ENCODE assay signal across 9 cellular contexts in the genomic region with DNA sequence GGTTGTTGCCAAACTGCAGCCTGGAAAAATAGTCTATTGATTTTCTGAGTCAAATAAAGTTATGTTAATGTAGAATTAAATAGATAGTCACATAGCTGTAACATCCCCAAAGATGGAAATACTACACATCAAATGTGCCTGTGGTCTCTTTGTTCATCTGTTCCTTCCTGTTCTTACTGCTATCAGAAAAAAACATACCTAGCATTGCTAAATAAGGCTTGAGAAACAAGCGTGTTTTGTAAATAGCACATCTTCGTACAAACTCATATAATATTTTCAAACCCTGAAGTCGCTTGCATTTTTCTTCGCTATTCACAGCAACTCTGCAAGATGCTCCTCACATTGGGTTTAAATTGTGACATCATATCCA.
DNase-seq lines count a peak whose midpoint lies in the region; ATAC-seq, FAIRE-seq and TF ChIP-seq lines count a peak whose summit lies in the region.
"Had no signal": no experiment of that assay in that cellular context is flagged by ENCODE, and none has a peak within 500 bp of the region (broad histone marks: within the 10 kb centered on the region; RNA-seq: fewer than 3 reads in every experiment).

No MANE protein-coding gene starts in this region.

- intact Hi-C loops in left cardiac atrium (cut with DNase I) = no loop called here

- DNase-seq in activated T-cell treated with anti-CD3 and anti-CD28 coated beads, Interleukin-2, amount 50 U/mL, for 72 hours = no peak
- no peak for DNase-seq in activated T-cell treated with anti-CD3 and anti-CD28 coated beads, Interleukin-2, amount 50 U/mL, for 1 hour
- DNase-seq in activated CD8-positive, alpha-beta T cell treated with anti-CD3 and anti-CD28 coated beads, Interleukin-2, amount 10 ng/mL, durations not matched to agents 7 days and 5 days = no peak
- DNase-seq in keratinocyte (ENCODE audit: low read depth, low spot score) (no peak), upper lobe of left lung (no peak), pons (ENCODE audit: low spot score) (no peak), NCI-H1048 (lab: John Stamatoyannopoulos, UW) (no peak), left cardiac atrium (no peak)
- DNase-seq: NCI-H187 treated with DMSO at 0.1 percent for 48 hours had no signal

- H3K4me3 ChIP-seq in keratinocyte (ENCODE audit: control insufficient read depth in 2 of 3, extremely low read depth in 1 of 3, insufficient read depth in 2 of 3, low read depth in 1 of 3, low read length in 3 of 3) = peak overlapping the region in 2 of 3 experiments; percentile 59 to 64
- H3K4me3 ChIP-seq in upper lobe of left lung = peak overlapping the region in 2 of 4 donors; percentile 5 to 37

- H3K27ac ChIP-seq in keratinocyte (ENCODE audit: control insufficient read depth, insufficient read depth, low read length) (peak overlapping the region; percentile 94), upper lobe of left lung (peak overlapping the region; percentile 76 to 85 (median 78))

- 48 to 66% methylated on average over 4 of the region's 4 CpGs for WGBS in upper lobe of left lung, 2 donors

- H3K9me3 ChIP-seq in keratinocyte (ENCODE audit: control insufficient read depth, low read depth, low read length) (no peaks in the 10 kb centered on the region), upper lobe of left lung (no peaks in the 10 kb centered on the region)

- CTCF ChIA-PET in activated CD8-positive, alpha-beta T cell treated with anti-CD3 and anti-CD28 coated beads, Interleukin-2, amount 10 ng/mL, durations not matched to agents 7 days and 5 days (lab: Charles Lee) = no interaction called here

- dilution Hi-C loops in keratinocyte (cut with MboI; ENCODE audit: extremely low pct_ligation_motif_present, low sequenced_read_pairs) = no loop called here

- peak overlapping the region; percentile 89 for H2AFZ ChIP-seq in keratinocyte (ENCODE audit: control insufficient read depth, low read length)

- no peaks in the 10 kb centered on the region for H3K79me2 ChIP-seq in keratinocyte (ENCODE audit: control insufficient read depth, insufficient read depth, low read length)

- POLR2A ChIA-PET in activated CD8-positive, alpha-beta T cell treated with anti-CD3 and anti-CD28 coated beads, Interleukin-2, amount 10 ng/mL, durations not matched to agents 7 days and 5 days (lab: Charles Lee) = interaction anchor here (1.0 to 2.5 kb wide), 3 partner anchors 89 to 116 kb away, joined by 3 to 12 read pairs (median 3); a partner anchor contains a TSS

- peak overlapping the region; percentile 82 for H3K4me2 ChIP-seq in keratinocyte (ENCODE audit: control insufficient read depth, extremely low read depth, insufficient read depth, low read depth, low read length)

- H3K4me1 ChIP-seq in keratinocyte (ENCODE audit: control insufficient read depth, extremely low read depth, insufficient read depth, low read length) (peaks cover 12% of the 10 kb centered on the region), upper lobe of left lung (peaks cover 4 to 24% (median 8%) of the 10 kb centered on the region in 4 donors)

- no peaks in the 10 kb centered on the region for H3K9me1 ChIP-seq in keratinocyte (ENCODE audit: control insufficient read depth, extremely low read depth, insufficient read depth, low read length)

- no peaks in the 10 kb centered on the region for H3K27me3 ChIP-seq in keratinocyte (ENCODE audit: control insufficient read depth, extremely low read depth, insufficient read depth, low read length)
- H3K27me3 ChIP-seq in upper lobe of left lung = no peaks in the 10 kb centered on the region

- no peak for TF ChIP-seq POLR2A in upper lobe of left lung (IDR thresholded peaks at IDR 0.05)

- no peak for FAIRE-seq in keratinocyte (lab: Jason Lieb, UNC)

- H3K4me3 Mint-ChIP-seq in activated T-cell treated with anti-CD3 and anti-CD28 coated beads, Interleukin-2, amount 50 U/mL, for 72 hours = peak overlapping the region; percentile 85 to 92
- H3K4me3 Mint-ChIP-seq in activated CD8-positive, alpha-beta T cell treated with anti-CD3 and anti-CD28 coated beads, Interleukin-2, amount 10 ng/mL, durations not matched to agents 7 days and 5 days = peak overlapping the region; percentile 72

- peak overlapping the region; percentile 80 for H3K27ac Mint-ChIP-seq in activated T-cell treated with anti-CD3 and anti-CD28 coated beads, Interleukin-2, amount 50 U/mL, for 72 hours
- H3K27ac Mint-ChIP-seq in activated CD8-positive, alpha-beta T cell treated with anti-CD3 and anti-CD28 coated beads, Interleukin-2, amount 10 ng/mL, durations not matched to agents 7 days and 5 days = peak overlapping the region; percentile 92

- peak; percentile 66 to 78 for ATAC-seq in activated T-cell treated with anti-CD3 and anti-CD28 coated beads, Interleukin-2, amount 50 U/mL, for 72 hours (replicated peaks in 1 of 2)
- peak; percentile 43 for ATAC-seq in activated CD8-positive, alpha-beta T cell treated with anti-CD3 and anti-CD28 coated beads, Interleukin-2, amount 10 ng/mL, durations not matched to agents 7 days and 5 days
- ATAC-seq in upper lobe of left lung (ENCODE audit: low FRiP score in 2 of 2) = peak in 1 of 2 donors; percentile 3
- ATAC-seq in left cardiac atrium = no peak

- no peaks in the 10 kb centered on the region for H4K20me1 ChIP-seq in keratinocyte (ENCODE audit: control insufficient read depth, extremely low read depth, insufficient read depth, low read length)

- peaks cover 43% of the 10 kb centered on the region for H3K4me1 Mint-ChIP-seq in activated T-cell treated with anti-CD3 and anti-CD28 coated beads, Interleukin-2, amount 50 U/mL, for 72 hours (ENCODE audit: low read depth)
- peaks cover 41% of the 10 kb centered on the region for H3K4me1 Mint-ChIP-seq in activated CD8-positive, alpha-beta T cell treated with anti-CD3 and anti-CD28 coated beads, Interleukin-2, amount 10 ng/mL, durations not matched to agents 7 days and 5 days (ENCODE audit: low read depth)

- TF ChIP-seq EP300 in upper lobe of left lung (IDR thresholded peaks at IDR 0.05) = no peak

- no peaks in the 10 kb centered on the region for H3K36me3 ChIP-seq in keratinocyte (ENCODE audit: control insufficient read depth in 2 of 2, extremely low read depth in 1 of 2, insufficient read depth in 2 of 2, low read length in 2 of 2)
- H3K36me3 ChIP-seq in upper lobe of left lung = no peaks in the 10 kb centered on the region

- H3K9ac ChIP-seq in keratinocyte (ENCODE audit: control insufficient read depth, extremely low read depth, insufficient read depth, low read length) = peak overlapping the region; percentile 84

- TF ChIP-seq CTCF in keratinocyte (optimal IDR thresholded peaks at IDR 0.05 in 1 of 3, IDR thresholded peaks at IDR 0.05 in 1 of 3, conservative IDR thresholded peaks at IDR 0.05 in 1 of 3; ENCODE audit: extremely low read depth in 1 of 3, insufficient read depth in 2 of 3, low read length in 3 of 3) = no peak
- no peak for TF ChIP-seq CTCF in upper lobe of left lung (IDR thresholded peaks at IDR 0.05)

- H3K27me3 Mint-ChIP-seq in activated T-cell treated with anti-CD3 and anti-CD28 coated beads, Interleukin-2, amount 50 U/mL, for 72 hours (ENCODE audit: low read depth) = peaks cover 16% of the 10 kb centered on the region
- peaks cover 3% of the 10 kb centered on the region for H3K27me3 Mint-ChIP-seq in activated CD8-positive, alpha-beta T cell treated with anti-CD3 and anti-CD28 coated beads, Interleukin-2, amount 10 ng/mL, durations not matched to agents 7 days and 5 days (ENCODE audit: low read depth)

- no peaks in the 10 kb centered on the region for H3K9me3 Mint-ChIP-seq in activated T-cell treated with anti-CD3 and anti-CD28 coated beads, Interleukin-2, amount 50 U/mL, for 72 hours
- H3K9me3 Mint-ChIP-seq in activated CD8-positive, alpha-beta T cell treated with anti-CD3 and anti-CD28 coated beads, Interleukin-2, amount 10 ng/mL, durations not matched to agents 7 days and 5 days (ENCODE audit: insufficient read depth) = no peaks in the 10 kb centered on the region

- no peaks in the 10 kb centered on the region for H3K36me3 Mint-ChIP-seq in activated T-cell treated with anti-CD3 and anti-CD28 coated beads, Interleukin-2, amount 50 U/mL, for 72 hours (ENCODE audit: insufficient read depth in 2 of 2)
- H3K36me3 Mint-ChIP-seq in activated CD8-positive, alpha-beta T cell treated with anti-CD3 and anti-CD28 coated beads, Interleukin-2, amount 10 ng/mL, durations not matched to agents 7 days and 5 days (ENCODE audit: low read depth) = no peaks in the 10 kb centered on the region

Comparison
In these comparisons a context has a peak if more than half of its experiments do, and no peak if none do; other contexts are left out.
1. ATAC-seq: peak in activated T-cell treated with anti-CD3 and anti-CD28 coated beads, Interleukin-2, amount 50 U/mL, for 72 hours (2 of 2) and activated CD8-positive, alpha-beta T cell treated with anti-CD3 and anti-CD28 coated beads, Interleukin-2, amount 10 ng/mL, durations not matched to agents 7 days and 5 days (single experiment); none in left cardiac atrium (0 of 2).